Comparison of ENCODE assay signal across 1 cellular context in genomic region chr2:1746174-1747064, GRCh38.
TF ChIP-seq lines count a peak whose summit lies in the region.

No MANE protein-coding gene starts in this region.

TF ChIP-seq in IMR-90, 13 proteins besides CTCF, POLR2A, EP300 and RAD21 (continued from another document):
- no peak for TF ChIP-seq ELK1 (IDR thresholded peaks at IDR 0.05; ENCODE audit: borderline replicate concordance, low read depth, low read length)
- TF ChIP-seq CHD1 (IDR thresholded peaks at IDR 0.05; ENCODE audit: low read depth, low read length) = no peak
- no peak for TF ChIP-seq MAZ (IDR thresholded peaks at IDR 0.05; ENCODE audit: borderline replicate concordance, low read depth, low read length)
